Comparison of ENCODE assay signal across 25 cellular contexts in genomic region chr6:116382587-116382986, GRCh38.
"Had no signal": no experiment of that assay in that cellular context is flagged by ENCODE, and none has a peak within 500 bp of the region (broad histone marks: within the 10 kb centered on the region; RNA-seq: fewer than 3 reads in every experiment).

No MANE protein-coding gene starts in this region.

- ATAC-seq: esophagus mucosa; left lung; natural killer cell treated with Interleukin-12 subunit alpha and Interleukin-12 subunit beta and Interleukin-15 and Interleukin-18, amount 100 ng/mL, for 72 hours; pancreas; psoas muscle had no signal

- H3K27me3 ChIP-seq: left lung, pancreas, right atrium auricular region, stomach, suprapubic skin had no signal

- H3K36me3 ChIP-seq: left lung, pancreas, right atrium auricular region, stomach, suprapubic skin, transverse colon had no signal

- H3K27ac ChIP-seq: left lung, pancreas, psoas muscle, right atrium auricular region, stomach, suprapubic skin, transverse colon had no signal

- H3K36me3 Mint-ChIP-seq: activated naive CD8-positive, alpha-beta T cell treated with anti-CD3 and anti-CD28 coated beads for 36 hours had no signal

- DNase-seq: activated CD4-positive, alpha-beta T cell treated with anti-CD3 and anti-CD28 coated beads for 1 hour; activated CD4-positive, alpha-beta T cell treated with anti-CD3 and anti-CD28 coated beads, Interleukin-2, amount 50 U/mL, for 4 hours; activated CD8-positive, alpha-beta memory T cell treated with anti-CD3 and anti-CD28 coated beads for 24 hours; activated CD8-positive, alpha-beta memory T cell treated with anti-CD3 and anti-CD28 coated beads, Interleukin-2, amount 50 U/mL, for 4 hours; activated naive CD4-positive, alpha-beta T cell; activated naive CD8-positive, alpha-beta T cell treated with anti-CD3 and anti-CD28 coated beads for 36 hours; activated T-cell treated with anti-CD3 and anti-CD28 coated beads, Interleukin-2, amount 50 U/mL, for 24 hours; amygdala; dermis blood vessel endothelial cell; effector CD8-positive, alpha-beta T cell; foreskin melanocyte; kidney glomerular epithelial cell; left lung; pancreas; psoas muscle; stimulated activated CD4-positive, alpha-beta T cell treated with anti-CD3 and anti-CD28 coated beads, Interleukin-1b, Interleukin-23, amount 100 ng/mL, for 48 hours; stomach; T-helper 1 cell; transverse colon had no signal

- H3K9me3 Mint-ChIP-seq: activated naive CD8-positive, alpha-beta T cell treated with anti-CD3 and anti-CD28 coated beads for 36 hours; activated T-cell treated with anti-CD3 and anti-CD28 coated beads, Interleukin-2, amount 50 U/mL, for 24 hours; activated T-helper 2 cell treated with anti-CD3 and anti-CD28 coated beads, Interferon-gamma antibody, Interleukin-2, Interleukin-4, amounts not matched to agents 10 μg/mL and 5 μg/mL and 100 μg/mL, durations not matched to agents 14 hours and 24 hours and 36 hours; natural killer cell treated with Interleukin-12 subunit alpha and Interleukin-12 subunit beta and Interleukin-15 and Interleukin-18, amount 100 ng/mL, for 72 hours had no signal

- H3K4me3 ChIP-seq: left lung, lung, pancreas, psoas muscle, right atrium auricular region, stomach, suprapubic skin, transverse colon had no signal

- H3K9me3 ChIP-seq: left lung, pancreas, psoas muscle, right atrium auricular region, stomach, suprapubic skin, transverse colon had no signal

- H3K27ac Mint-ChIP-seq: activated naive CD8-positive, alpha-beta T cell treated with anti-CD3 and anti-CD28 coated beads for 36 hours; activated T-cell treated with anti-CD3 and anti-CD28 coated beads, Interleukin-2, amount 50 U/mL, for 24 hours; activated T-helper 2 cell treated with anti-CD3 and anti-CD28 coated beads, Interferon-gamma antibody, Interleukin-2, Interleukin-4, amounts not matched to agents 10 μg/mL and 5 μg/mL and 100 μg/mL, durations not matched to agents 14 hours and 24 hours and 36 hours; natural killer cell treated with Interleukin-12 subunit alpha and Interleukin-12 subunit beta and Interleukin-15 and Interleukin-18, amount 100 ng/mL, for 72 hours had no signal

- H3K4me3 Mint-ChIP-seq: activated naive CD8-positive, alpha-beta T cell treated with anti-CD3 and anti-CD28 coated beads for 36 hours; activated T-cell treated with anti-CD3 and anti-CD28 coated beads, Interleukin-2, amount 50 U/mL, for 24 hours; natural killer cell treated with Interleukin-12 subunit alpha and Interleukin-12 subunit beta and Interleukin-15 and Interleukin-18, amount 100 ng/mL, for 72 hours had no signal
